Comparison of ENCODE assay signal across 38 cellular contexts in genomic region chr1:84358695-84359094, GRCh38. TPM values are rescaled to one million over a fixed set of nuclear protein-coding genes. Genes with fewer than 3 reads are reported as not detected.
"Had no signal": no experiment of that assay in that cellular context is flagged by ENCODE, and none has a peak within 500 bp of the region (broad histone marks: within the 10 kb centered on the region; RNA-seq: fewer than 3 reads in every experiment).

No MANE protein-coding gene starts in this region.

- H3K4me3 ChIP-seq: MG63 had no signal

- H3K27me3 ChIP-seq: MG63 had no signal

- H3K36me3 ChIP-seq: MG63 had no signal

- H3K9me3 ChIP-seq: MG63 had no signal

- DNase-seq: Karpas-422, Kasumi-1, MG63, MM.1S, MV-4-11, NCI-H1048, NCI-H1092, NCI-H1092 treated with DMSO at 0.1 percent for 48 hours, NCI-H1105, NCI-H1105 treated with DMSO at 0.1 percent for 48 hours, NCI-H1417, NCI-H1417 treated with DMSO at 0.1 percent for 48 hours, NCI-H1436, NCI-H1436 treated with DMSO at 0.1 percent for 48 hours, NCI-H146, NCI-H1694, NCI-H1694 treated with DMSO at 0.1 percent for 48 hours, NCI-H187, NCI-H187 treated with DMSO at 0.1 percent for 48 hours, NCI-H1930, NCI-H2029, NCI-H2029 treated with DMSO at 0.1 percent for 48 hours, NCI-H2081, NCI-H2081 treated with DMSO at 0.1 percent for 48 hours, NCI-H2107, NCI-H2171, NCI-H2171 treated with DMSO at 0.1 percent for 48 hours, NCI-H2227 treated with DMSO at 0.1 percent for 48 hours, NCI-H226, NCI-H345, NCI-H446, NCI-H446 treated with DMSO at 0.1 percent for 48 hours, NCI-H510A, NCI-H510A treated with DMSO at 0.1 percent for 48 hours had no signal

RNA-seq across cellular contexts. Expression of gene DNASE2B, which starts 39.6 kb away (rescaled TPM):
- total RNA-seq: LHCN-M2, M059J, MCF 10A, NCI-H460 had no signal
